In the genomic region with DNA sequence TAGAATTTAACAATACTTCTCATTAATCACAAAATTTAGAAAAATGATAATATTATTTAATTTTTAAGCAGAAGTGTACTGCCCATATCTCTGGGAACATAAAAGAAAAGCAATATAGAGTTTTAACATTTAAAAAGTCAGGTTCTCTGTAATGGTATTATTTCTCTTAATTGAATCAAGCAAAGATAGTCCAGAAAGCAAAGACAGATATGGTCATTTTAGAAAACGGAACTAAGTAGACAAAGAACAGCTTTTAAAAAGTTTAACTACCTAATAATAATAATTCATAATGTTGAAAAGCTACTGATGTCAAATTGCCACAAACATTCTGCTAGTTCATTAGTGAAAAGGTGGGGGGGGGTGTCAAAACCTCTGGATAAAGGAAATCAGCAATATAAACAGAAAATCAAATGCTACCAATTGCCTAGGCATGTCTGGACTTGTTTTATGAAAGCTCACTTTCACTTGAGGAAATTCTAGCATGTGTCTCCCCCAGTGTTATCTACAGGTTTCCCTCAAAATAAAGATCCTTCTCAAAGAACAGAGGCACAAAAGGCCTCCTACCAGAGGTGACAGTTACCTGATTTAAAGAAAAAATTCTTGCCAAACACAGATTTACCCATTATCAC, we compare ENCODE assay signal across 8 cellular contexts. TPM values are rescaled to one million over a fixed set of nuclear protein-coding genes. Genes with fewer than 3 reads are reported as not detected.
DNase-seq lines count a peak whose midpoint lies in the region; ATAC-seq and TF ChIP-seq lines count a peak whose summit lies in the region.

No MANE protein-coding gene starts in this region.

- intact Hi-C loops in HCT116 (cut with micrococcal nuclease) (loop anchor here (1.0 to 5.0 kb wide), 4 partner anchors 53 to 489 kb away; no protein-coding TSS in a partner anchor), prostate gland (cut with DNase I) (no loop called here)

- no peak for ATAC-seq in HCT116

- RAD21 ChIA-PET in HCT116 (lab: Charles Lee; ENCODE audit: low non-redundant PET in 1 of 2, low total read pairs in 2 of 2, uncharacterized antibody in 2 of 2, unreplicated experiment in 2 of 2), result no interaction called here

- H3K4me3 ChIP-seq in HCT116 (replicated peaks in 1 of 2; ENCODE audit: low read depth in 1 of 2, low read length in 2 of 2) (no peak overlapping the region; a peak in 1 of 4 replicates), WERI-Rb-1 (ENCODE audit: low read depth, low read length) (no peak overlapping the region), hepatocyte (peak overlapping the region; percentile 93), prostate gland (no peak overlapping the region)

- H2AFZ ChIP-seq in HCT116 (ENCODE audit: low read depth, low read length, poor library complexity, severe bottlenecking) (no peak overlapping the region), hepatocyte (no peak overlapping the region)

- POLR2A ChIA-PET in HCT116 (lab: Charles Lee), result no interaction called here

- H3K4me1 ChIP-seq in HCT116 (ENCODE audit: control insufficient read depth in 1 of 2, insufficient read depth in 2 of 2, low read length in 2 of 2) (peaks cover 11 to 24% of the 10 kb centered on the region in 2 experiments), hepatocyte (ENCODE audit: insufficient read depth) (peaks cover 7% of the 10 kb centered on the region), prostate gland (replicated peaks) (no peaks in the 10 kb centered on the region)

- CTCF ChIA-PET in HCT116 (lab: Charles Lee), result interaction anchor here (1.0 to 2.4 kb wide), 3 partner anchors 10 to 246 kb away, joined by 3 to 10 read pairs (median 5); no protein-coding TSS in a partner anchor

- H3K9me3 ChIP-seq in HCT116 (ENCODE audit: control insufficient read depth in 1 of 2, insufficient read depth in 1 of 2, low read depth in 1 of 2, low read length in 2 of 2) (no peaks in the 10 kb centered on the region), WERI-Rb-1 (ENCODE audit: severe bottlenecking) (no peaks in the 10 kb centered on the region), hepatocyte (ENCODE audit: low read depth) (no peaks in the 10 kb centered on the region), prostate gland (no peaks in the 10 kb centered on the region)

- peak overlapping the region; percentile 83 for H3K4me2 ChIP-seq in HCT116 (ENCODE audit: low read length)
- peak overlapping the region; percentile 93 for H3K4me2 ChIP-seq in hepatocyte

- H3K9ac ChIP-seq in HCT116 (ENCODE audit: low read length), result 0 out of 2 replicates have a peak overlapping the region, but pooled peaks have one; percentile 12

- H3K27ac ChIP-seq in HCT116 (ENCODE audit: low read depth, low read length) (no peak overlapping the region; the same call in 1 of the 2 replicates), WERI-Rb-1 (peak overlapping the region; percentile 51), hepatocyte (peak overlapping the region; percentile 94), prostate gland (no peak overlapping the region)

- H3K79me2 ChIP-seq in HCT116 (ENCODE audit: insufficient read depth, low read length), result peaks cover 9% of the 10 kb centered on the region
- peaks cover 55% of the 10 kb centered on the region for H3K79me2 ChIP-seq in hepatocyte

- H3K27me3 ChIP-seq in HCT116 (ENCODE audit: insufficient read depth, low read length) (no peaks in the 10 kb centered on the region), WERI-Rb-1 (ENCODE audit: insufficient read depth, low read depth, severe bottlenecking) (no peaks in the 10 kb centered on the region), hepatocyte (no peaks in the 10 kb centered on the region), prostate gland (replicated peaks; ENCODE audit: insufficient read depth) (no peaks in the 10 kb centered on the region)

- no peak for TF ChIP-seq RAD21 in HCT116 (IDR thresholded peaks at IDR 0.05; ENCODE audit: low read depth)

- TF ChIP-seq CTCF in HCT116 (IDR thresholded peaks at IDR 0.05 in 2 of 3, conservative IDR thresholded peaks at IDR 0.05 in 1 of 3; ENCODE audit: borderline replicate concordance in 1 of 3, insufficient read depth in 1 of 3, low read depth in 2 of 3, low read length in 2 of 3), result no peak
- TF ChIP-seq CTCF in WERI-Rb-1 (IDR thresholded peaks at IDR 0.05; ENCODE audit: low read depth, low read length), result no peak
- no peak for TF ChIP-seq CTCF in hepatocyte (IDR thresholded peaks at IDR 0.05; ENCODE audit: poor library complexity)
- no peak for TF ChIP-seq CTCF in prostate gland (IDR thresholded peaks at IDR 0.05)

- peak; percentile 18 for DNase-seq in AG08396 (ENCODE audit: low spot score)
- DNase-seq in HCT116 (ENCODE audit: low read depth, low spot score), result no peak
- DNase-seq in WERI-Rb-1, result no peak
- no peak for DNase-seq in hepatocyte (ENCODE audit: low spot score)
- DNase-seq in stimulated activated CD4-positive, alpha-beta T cell treated with anti-CD3 and anti-CD28 coated beads, Interleukin-15, amount 100 ng/mL, for 24 hours, result no peak
- DNase-seq in prostate gland (ENCODE audit: low spot score), result no peak
- DNase-seq in AML-193 (lab: John Stamatoyannopoulos, UW), result no peak
- DNase-seq in COLO829 (ENCODE audit: low spot score), result no peak

- H3K36me3 ChIP-seq in HCT116 (ENCODE audit: control insufficient read depth in 1 of 2, insufficient read depth in 2 of 2, low read length in 2 of 2) (no peaks in the 10 kb centered on the region; a peak in 1 of 4 replicates), WERI-Rb-1 (peaks cover 20% of the 10 kb centered on the region), hepatocyte (replicated peaks; ENCODE audit: insufficient read depth, low read depth) (no peaks in the 10 kb centered on the region), prostate gland (no peaks in the 10 kb centered on the region)

- no peak for TF ChIP-seq POLR2A in HCT116 (IDR thresholded peaks at IDR 0.05; ENCODE audit: borderline replicate concordance, extremely low read depth, insufficient read depth, insufficient read length)
- TF ChIP-seq POLR2A in prostate gland (IDR thresholded peaks at IDR 0.05), result no peak

- BruUV-seq in HCT116 (replicated peaks; lab: Mats Ljungman, UMichigan), result no TSS peak

- H4K20me1 ChIP-seq in HCT116 (ENCODE audit: insufficient read depth) (no peaks in the 10 kb centered on the region), hepatocyte (ENCODE audit: insufficient read depth, poor library complexity, severe bottlenecking) (no peaks in the 10 kb centered on the region)

- H3K9me2 ChIP-seq in HCT116 (ENCODE audit: insufficient read depth) (no peaks in the 10 kb centered on the region), hepatocyte (replicated peaks; ENCODE audit: insufficient read depth) (no peaks in the 10 kb centered on the region)

- 52% methylated on average over 1 of the region's 1 CpG for WGBS in hepatocyte (ENCODE audit: low lambda C conversion rate, missing lambda C conversion rate)
- 45% methylated on average over 1 of the region's 1 CpG for WGBS in prostate gland

TF ChIP-seq in HCT116, 20 proteins besides CTCF, POLR2A, EP300 and RAD21:
- no peak for TF ChIP-seq ZFX (IDR thresholded peaks at IDR 0.05)
- TF ChIP-seq SP1 (IDR thresholded peaks at IDR 0.05; ENCODE audit: low read depth), result no peak
- no peak for TF ChIP-seq FOSL1 (IDR thresholded peaks at IDR 0.05; ENCODE audit: low read depth)
- TF ChIP-seq JUND (IDR thresholded peaks at IDR 0.05), result no peak
- TF ChIP-seq CBX3 (IDR thresholded peaks at IDR 0.05; ENCODE audit: low read depth), result no peak
- TF ChIP-seq ELF1 (IDR thresholded peaks at IDR 0.05; ENCODE audit: borderline replicate concordance, low read depth), result no peak
- TF ChIP-seq SRF (IDR thresholded peaks at IDR 0.05; ENCODE audit: low read depth), result no peak
- no peak for TF ChIP-seq YY1 (IDR thresholded peaks at IDR 0.05; ENCODE audit: extremely low read depth, insufficient replicate concordance, low read depth, low read length)
- TF ChIP-seq EZH2phosphoT487 (IDR thresholded peaks at IDR 0.05; ENCODE audit: borderline replicate concordance), result no peak
TF ChIP-seq in HCT116: peak in this region for 0.

RNA-seq across cellular contexts. Expression of gene ZMAT3, which starts 1.7 kb away (rescaled TPM):
- total RNA-seq in HCT116 (2021; ENCODE audit: unreplicated experiment), result 12.1 TPM
- 5.4 and 6.6 TPM in 2 replicates for polyA plus RNA-seq in HCT116 (2012)
- total RNA-seq in hepatocyte, result 21.4 and 24.0 TPM in 2 replicates
- 17.9 and 18.8 TPM in 2 replicates for polyA plus RNA-seq in hepatocyte
- total RNA-seq in prostate gland, result 10 to 100 TPM; 15.1 to 21.3 TPM

Comparison
In these comparisons a context has a peak if more than half of its experiments do, and no peak if none do; other contexts are left out.
1. H3K27ac ChIP-seq: peak in WERI-Rb-1 (single experiment) and hepatocyte (single experiment); none in HCT116 (single experiment) and prostate gland (0 of 2).